In genomic region chr7:2820508-2820934, GRCh38 we compare ENCODE assay signal across 8 cellular contexts. TPM values are rescaled to one million over a fixed set of nuclear protein-coding genes. Genes with fewer than 3 reads are reported as not detected.
DNase-seq lines count a peak whose midpoint lies in the region; ATAC-seq and TF ChIP-seq lines count a peak whose summit lies in the region.

No MANE protein-coding gene starts in this region.

- peaks cover 32 to 89% (median 68%) of the 10 kb centered on the region in 11 experiments; a peak in 17 of 22 replicates for H4K20me1 ChIP-seq in BLaER1 treated with 17β-estradiol and CSF1 and Interleukin-3, amounts not matched to agents 10 nM and 100 nM

- no peak for ATAC-seq in GM18520 (IDR thresholded peaks at IDR 0.05; ENCODE audit: unreplicated experiment)
- ATAC-seq in GM19397 (IDR thresholded peaks at IDR 0.05; ENCODE audit: unreplicated experiment) = no peak

- peaks cover 4% of the 10 kb centered on the region for H3K36me3 Mint-ChIP-seq in osteocyte (ENCODE audit: unreplicated experiment)

- no peaks in the 10 kb centered on the region for H3K27me3 Mint-ChIP-seq in osteocyte (ENCODE audit: unreplicated experiment)

- H3K9ac ChIP-seq in BLaER1 treated with 17β-estradiol and CSF1 and Interleukin-3, amounts not matched to agents 10 nM and 100 nM = peak overlapping the region in 5 of 11 experiments; percentile 1 to 37 (median 15); a peak in 3 of 22 replicates

- H3K27me3 ChIP-seq in BLaER1 treated with 17β-estradiol and CSF1 and Interleukin-3, amounts not matched to agents 10 nM and 100 nM = no peaks in the 10 kb centered on the region; a peak in 1 of 22 replicates

- H3K4me1 ChIP-seq in BLaER1 treated with 17β-estradiol and CSF1 and Interleukin-3, amounts not matched to agents 10 nM and 100 nM = peaks cover 58 to 100% (median 95%) of the 10 kb centered on the region in 10 experiments

- no peaks in the 10 kb centered on the region for H3K9me3 Mint-ChIP-seq in osteocyte (ENCODE audit: unreplicated experiment)

- H3K27ac ChIP-seq in BLaER1 treated with 17β-estradiol and CSF1 and Interleukin-3, amounts not matched to agents 10 nM and 100 nM = peak overlapping the region in 10 of 11 experiments; percentile 0 to 63 (median 32); a peak in 12 of 22 replicates

- no peaks in the 10 kb centered on the region for H3K9me3 ChIP-seq in BLaER1 treated with 17β-estradiol and CSF1 and Interleukin-3, amounts not matched to agents 10 nM and 100 nM (replicated peaks in 1 of 11)

- H3K4me1 Mint-ChIP-seq in osteocyte (ENCODE audit: unreplicated experiment) = peaks cover 93% of the 10 kb centered on the region

- no peak overlapping the region for H3K4me3 ChIP-seq in BLaER1 treated with 17β-estradiol and CSF1 and Interleukin-3, amounts not matched to agents 10 nM and 100 nM
- no peak overlapping the region for H3K4me3 ChIP-seq in fibroblast of villous mesenchyme (ENCODE audit: low read depth, low read length)

- peaks cover 0 to 23% (median 4%) of the 10 kb centered on the region in 11 experiments; a peak in 4 of 22 replicates for H3K36me3 ChIP-seq in BLaER1 treated with 17β-estradiol and CSF1 and Interleukin-3, amounts not matched to agents 10 nM and 100 nM

- peak overlapping the region; percentile 50 to 98 (median 67); a peak in 21 of 22 replicates for H3K4me2 ChIP-seq in BLaER1 treated with 17β-estradiol and CSF1 and Interleukin-3, amounts not matched to agents 10 nM and 100 nM

- H3K4me3 Mint-ChIP-seq in osteocyte (ENCODE audit: unreplicated experiment) = peak overlapping the region; percentile 32

- no peak for TF ChIP-seq CTCF in fibroblast of villous mesenchyme (IDR thresholded peaks at IDR 0.05; ENCODE audit: insufficient read depth, low read depth, low read length)
- TF ChIP-seq CTCF in osteocyte (IDR thresholded peaks at IDR 0.05) = no peak

- peak overlapping the region; percentile 90 for H3K27ac Mint-ChIP-seq in osteocyte (ENCODE audit: unreplicated experiment)

- peak; percentile 49 for DNase-seq in RKO (ENCODE audit: low spot score)
- peak; percentile 99 for DNase-seq in fibroblast of villous mesenchyme (ENCODE audit: low read depth)
- no peak for DNase-seq in osteocyte (ENCODE audit: extremely low spot score, unreplicated experiment)
- DNase-seq in activated CD4-positive, alpha-beta T cell treated with anti-CD3 and anti-CD28 coated beads, Interleukin-2, amount 50 U/mL, for 48 hours = no peak
- DNase-seq in activated naive CD4-positive, alpha-beta T cell treated with anti-CD3 and anti-CD28 coated beads, Interleukin-2, amount 50 U/mL, for 16 hours = no peak

RNA-seq across cellular contexts. Expression of gene GNA12, which starts 23.6 kb away (rescaled TPM):
- total RNA-seq in fibroblast of villous mesenchyme = 41.9 and 46.2 TPM in 2 replicates
- total RNA-seq in osteocyte = 68.8 and 69.5 TPM in 2 replicates

Comparison
In these comparisons a context has a peak if more than half of its experiments do, and no peak if none do; other contexts are left out.
1. DNase-seq: peak in RKO (single experiment) and fibroblast of villous mesenchyme (single experiment); none in osteocyte (single experiment), activated CD4-positive, alpha-beta T cell treated with anti-CD3 and anti-CD28 coated beads, Interleukin-2, amount 50 U/mL, for 48 hours (0 of 2) and activated naive CD4-positive, alpha-beta T cell treated with anti-CD3 and anti-CD28 coated beads, Interleukin-2, amount 50 U/mL, for 16 hours (single experiment).